Comparison of ENCODE assay signal across 18 cellular contexts in genomic region chr7:98221611-98222532, GRCh38. TPM values are rescaled to one million over a fixed set of nuclear protein-coding genes. Genes with fewer than 3 reads are reported as not detected.
"Had no signal": no experiment of that assay in that cellular context is flagged by ENCODE, and none has a peak within 500 bp of the region (broad histone marks: within the 10 kb centered on the region; RNA-seq: fewer than 3 reads in every experiment).

No MANE protein-coding gene starts in this region.

- H3K27ac Mint-ChIP-seq: activated B cell treated with CpG ODN at 0.5 μM for 24 hours; activated naive CD8-positive, alpha-beta T cell treated with anti-CD3 and anti-CD28 coated beads, Interleukin-2, amount 50 U/mL, for 24 hours had no signal

- H3K4me3 ChIP-seq: ascending aorta, breast epithelium, gastrocnemius medialis, left lung, SJSA1, skin epidermis, suprapubic skin had no signal

- H3K27ac ChIP-seq: ascending aorta, breast epithelium, gastrocnemius medialis, left lung, SJSA1, skin epidermis, suprapubic skin had no signal

- H3K9me3 Mint-ChIP-seq: activated B cell treated with CpG ODN at 0.5 μM for 24 hours; activated naive CD8-positive, alpha-beta T cell treated with anti-CD3 and anti-CD28 coated beads, Interleukin-2, amount 50 U/mL, for 24 hours had no signal

- H3K27me3 ChIP-seq: ascending aorta, breast epithelium, gastrocnemius medialis, left lung, SJSA1, suprapubic skin had no signal

- H3K36me3 ChIP-seq: breast epithelium, SJSA1 had no signal

- H3K9me3 ChIP-seq: ascending aorta, breast epithelium, gastrocnemius medialis, left lung, SJSA1, suprapubic skin had no signal

- H3K4me1 ChIP-seq: ascending aorta, breast epithelium, gastrocnemius medialis, left lung, suprapubic skin had no signal

- ATAC-seq: activated naive CD8-positive, alpha-beta T cell treated with anti-CD3 and anti-CD28 coated beads, Interleukin-2, amount 50 U/mL, for 24 hours; gastrocnemius medialis; left lung had no signal

- H3K27me3 Mint-ChIP-seq: activated B cell treated with CpG ODN at 0.5 μM for 24 hours; activated naive CD8-positive, alpha-beta T cell treated with anti-CD3 and anti-CD28 coated beads, Interleukin-2, amount 50 U/mL, for 24 hours had no signal

- H3K4me3 Mint-ChIP-seq: activated B cell treated with CpG ODN at 0.5 μM for 24 hours; activated naive CD8-positive, alpha-beta T cell treated with anti-CD3 and anti-CD28 coated beads, Interleukin-2, amount 50 U/mL, for 24 hours had no signal

- DNase-seq: activated B cell treated with CpG ODN at 0.5 μM for 24 hours; activated CD4-positive, alpha-beta T cell treated with anti-CD3 and anti-CD28 coated beads for 48 hours; activated naive CD4-positive, alpha-beta T cell; activated naive CD8-positive, alpha-beta T cell treated with anti-CD3 and anti-CD28 coated beads, Interleukin-2, amount 50 U/mL, for 24 hours; gastrocnemius medialis; islet precursor cell; mesendoderm; stimulated activated CD4-positive, alpha-beta T cell treated with anti-CD3 and anti-CD28 coated beads, Interleukin-4, amount 100 ng/mL, for 24 hours; stimulated activated naive CD4-positive, alpha-beta T cell; trophoblast cell had no signal

RNA-seq across cellular contexts. Expression of gene BHLHA15, which starts 10.6 kb away (rescaled TPM):
- total RNA-seq: ascending aorta, osteocyte, SJSA1 had no signal
- polyA plus RNA-seq: neural cell had no signal
